1 cellular context compared by ENCODE assay signal in genomic region chr16:54040480-54040879, GRCh38.
TF ChIP-seq lines count a peak whose summit lies in the region.

No MANE protein-coding gene starts in this region.

TF ChIP-seq in HepG2, 621 proteins besides CTCF, POLR2A, EP300 and RAD21 (continued from another document and continues in another):
- no peak for TF ChIP-seq FOXP1 (IDR thresholded peaks at IDR 0.05)
- TF ChIP-seq FOXP1 (CRISPR knock-in tag; IDR thresholded peaks at IDR 0.05) = peak; percentile 32; the same call in 1 of the 2 replicates
- no peak for TF ChIP-seq ZNF768 (CRISPR knock-in tag; IDR thresholded peaks at IDR 0.05)
- TF ChIP-seq ZNF224 (CRISPR knock-in tag; IDR thresholded peaks at IDR 0.05) = no peak
- no peak for TF ChIP-seq NR2F1 (CRISPR knock-in tag; IDR thresholded peaks at IDR 0.05)
- no peak for TF ChIP-seq ZNF33A (CRISPR knock-in tag; IDR thresholded peaks at IDR 0.05; ENCODE audit: borderline replicate concordance)
- TF ChIP-seq PRDM10 (CRISPR knock-in tag; IDR thresholded peaks at IDR 0.05; ENCODE audit: low read depth) = no peak
- peak; percentile 68; the same call in 1 of the 2 replicates for TF ChIP-seq HMG20A (CRISPR knock-in tag; IDR thresholded peaks at IDR 0.05; ENCODE audit: borderline replicate concordance)
- no peak for TF ChIP-seq PRDM4 (CRISPR knock-in tag; IDR thresholded peaks at IDR 0.05; ENCODE audit: borderline replicate concordance)
- no peak for TF ChIP-seq CEBPB (IDR thresholded peaks at IDR 0.05; ENCODE audit: borderline replicate concordance, low read depth, low read length)
- peak; percentile 82 for TF ChIP-seq ETV5 (CRISPR knock-in tag; IDR thresholded peaks at IDR 0.05; ENCODE audit: borderline replicate concordance)
- TF ChIP-seq ZNF776 (CRISPR knock-in tag; IDR thresholded peaks at IDR 0.05) = no peak
- TF ChIP-seq ZNF343 (CRISPR knock-in tag; IDR thresholded peaks at IDR 0.05) = no peak
- no peak for TF ChIP-seq CCDC6 (CRISPR knock-in tag; IDR thresholded peaks at IDR 0.05)
- TF ChIP-seq MBD4 (IDR thresholded peaks at IDR 0.05; ENCODE audit: borderline replicate concordance, low read length) = no peak
- TF ChIP-seq ZNF761 (CRISPR knock-in tag; conservative IDR thresholded peaks at IDR 0.05) = no peak
- no peak for TF ChIP-seq TOPORS (CRISPR knock-in tag; IDR thresholded peaks at IDR 0.05)
- TF ChIP-seq MEIS2 (CRISPR knock-in tag; IDR thresholded peaks at IDR 0.05) = no peak
- TF ChIP-seq, protein P1, sequence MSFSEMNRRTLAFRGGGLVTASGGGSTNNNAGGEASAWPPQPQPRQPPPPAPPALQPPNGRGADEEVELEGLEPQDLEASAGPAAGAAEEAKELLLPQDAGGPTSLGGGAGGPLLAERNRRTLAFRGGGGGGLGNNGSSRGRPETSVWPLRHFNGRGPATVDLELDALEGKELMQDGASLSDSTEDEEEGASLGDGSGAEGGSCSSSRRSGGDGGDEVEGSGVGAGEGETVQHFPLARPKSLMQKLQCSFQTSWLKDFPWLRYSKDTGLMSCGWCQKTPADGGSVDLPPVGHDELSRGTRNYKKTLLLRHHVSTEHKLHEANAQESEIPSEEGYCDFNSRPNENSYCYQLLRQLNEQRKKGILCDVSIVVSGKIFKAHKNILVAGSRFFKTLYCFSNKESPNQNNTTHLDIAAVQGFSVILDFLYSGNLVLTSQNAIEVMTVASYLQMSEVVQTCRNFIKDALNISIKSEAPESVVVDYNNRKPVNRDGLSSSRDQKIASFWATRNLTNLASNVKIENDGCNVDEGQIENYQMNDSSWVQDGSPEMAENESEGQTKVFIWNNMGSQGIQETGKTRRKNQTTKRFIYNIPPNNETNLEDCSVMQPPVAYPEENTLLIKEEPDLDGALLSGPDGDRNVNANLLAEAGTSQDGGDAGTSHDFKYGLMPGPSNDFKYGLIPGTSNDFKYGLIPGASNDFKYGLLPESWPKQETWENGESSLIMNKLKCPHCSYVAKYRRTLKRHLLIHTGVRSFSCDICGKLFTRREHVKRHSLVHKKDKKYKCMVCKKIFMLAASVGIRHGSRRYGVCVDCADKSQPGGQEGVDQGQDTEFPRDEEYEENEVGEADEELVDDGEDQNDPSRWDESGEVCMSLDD (CRISPR knock-in tag; IDR thresholded peaks at IDR 0.05; ENCODE audit: borderline replicate concordance) = no peak
- no peak for TF ChIP-seq DBP (CRISPR knock-in tag; IDR thresholded peaks at IDR 0.05; ENCODE audit: not compliant biosample characterization)
- TF ChIP-seq ZNF432 (CRISPR knock-in tag; IDR thresholded peaks at IDR 0.05; ENCODE audit: borderline replicate concordance) = no peak
- no peak for TF ChIP-seq ZSCAN12 (CRISPR knock-in tag; IDR thresholded peaks at IDR 0.05)
- TF ChIP-seq, protein P2, sequence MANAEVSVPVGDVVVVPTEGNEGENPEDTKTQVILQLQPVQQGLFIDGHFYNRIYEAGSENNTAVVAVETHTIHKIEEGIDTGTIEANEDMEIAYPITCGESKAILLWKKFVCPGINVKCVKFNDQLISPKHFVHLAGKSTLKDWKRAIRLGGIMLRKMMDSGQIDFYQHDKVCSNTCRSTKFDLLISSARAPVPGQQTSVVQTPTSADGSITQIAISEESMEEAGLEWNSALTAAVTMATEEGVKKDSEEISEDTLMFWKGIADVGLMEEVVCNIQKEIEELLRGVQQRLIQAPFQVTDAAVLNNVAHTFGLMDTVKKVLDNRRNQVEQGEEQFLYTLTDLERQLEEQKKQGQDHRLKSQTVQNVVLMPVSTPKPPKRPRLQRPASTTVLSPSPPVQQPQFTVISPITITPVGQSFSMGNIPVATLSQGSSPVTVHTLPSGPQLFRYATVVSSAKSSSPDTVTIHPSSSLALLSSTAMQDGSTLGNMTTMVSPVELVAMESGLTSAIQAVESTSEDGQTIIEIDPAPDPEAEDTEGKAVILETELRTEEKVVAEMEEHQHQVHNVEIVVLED (CRISPR knock-in tag; IDR thresholded peaks at IDR 0.05; ENCODE audit: borderline replicate concordance) = no peak
- TF ChIP-seq, protein P3, sequence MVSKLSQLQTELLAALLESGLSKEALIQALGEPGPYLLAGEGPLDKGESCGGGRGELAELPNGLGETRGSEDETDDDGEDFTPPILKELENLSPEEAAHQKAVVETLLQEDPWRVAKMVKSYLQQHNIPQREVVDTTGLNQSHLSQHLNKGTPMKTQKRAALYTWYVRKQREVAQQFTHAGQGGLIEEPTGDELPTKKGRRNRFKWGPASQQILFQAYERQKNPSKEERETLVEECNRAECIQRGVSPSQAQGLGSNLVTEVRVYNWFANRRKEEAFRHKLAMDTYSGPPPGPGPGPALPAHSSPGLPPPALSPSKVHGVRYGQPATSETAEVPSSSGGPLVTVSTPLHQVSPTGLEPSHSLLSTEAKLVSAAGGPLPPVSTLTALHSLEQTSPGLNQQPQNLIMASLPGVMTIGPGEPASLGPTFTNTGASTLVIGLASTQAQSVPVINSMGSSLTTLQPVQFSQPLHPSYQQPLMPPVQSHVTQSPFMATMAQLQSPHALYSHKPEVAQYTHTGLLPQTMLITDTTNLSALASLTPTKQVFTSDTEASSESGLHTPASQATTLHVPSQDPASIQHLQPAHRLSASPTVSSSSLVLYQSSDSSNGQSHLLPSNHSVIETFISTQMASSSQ (IDR thresholded peaks at IDR 0.05; ENCODE audit: low read depth) = no peak
- TF ChIP-seq, protein P3 (CRISPR knock-in tag; IDR thresholded peaks at IDR 0.05; ENCODE audit: borderline replicate concordance) = no peak
- TF ChIP-seq HNRNPH1 (optimal IDR thresholded peaks at IDR 0.05; ENCODE audit: low read depth, low read length) = no peak
- TF ChIP-seq SOX6 (IDR thresholded peaks at IDR 0.05) = no peak
- 0 out of 2 replicates have a peak, but pooled peaks have one; percentile 17 for TF ChIP-seq SOX6 (CRISPR knock-in tag; IDR thresholded peaks at IDR 0.05)
- peak; percentile 71 for TF ChIP-seq KAT8 (CRISPR knock-in tag; IDR thresholded peaks at IDR 0.05)
- no peak for TF ChIP-seq ZNF543 (CRISPR knock-in tag; IDR thresholded peaks at IDR 0.05)
- TF ChIP-seq ZKSCAN8 (CRISPR knock-in tag; IDR thresholded peaks at IDR 0.05; ENCODE audit: borderline replicate concordance) = 0 out of 2 replicates have a peak, but pooled peaks have one; percentile 45
- TF ChIP-seq TOE1 (CRISPR knock-in tag; IDR thresholded peaks at IDR 0.05) = no peak
- TF ChIP-seq SMYD3 (CRISPR knock-in tag; IDR thresholded peaks at IDR 0.05) = no peak
- TF ChIP-seq ZFP36 (IDR thresholded peaks at IDR 0.05; ENCODE audit: borderline replicate concordance, low read depth, low read length, partially characterized antibody) = no peak
- TF ChIP-seq ATF1 (CRISPR knock-in tag; IDR thresholded peaks at IDR 0.05) = no peak
- TF ChIP-seq, protein P4, sequence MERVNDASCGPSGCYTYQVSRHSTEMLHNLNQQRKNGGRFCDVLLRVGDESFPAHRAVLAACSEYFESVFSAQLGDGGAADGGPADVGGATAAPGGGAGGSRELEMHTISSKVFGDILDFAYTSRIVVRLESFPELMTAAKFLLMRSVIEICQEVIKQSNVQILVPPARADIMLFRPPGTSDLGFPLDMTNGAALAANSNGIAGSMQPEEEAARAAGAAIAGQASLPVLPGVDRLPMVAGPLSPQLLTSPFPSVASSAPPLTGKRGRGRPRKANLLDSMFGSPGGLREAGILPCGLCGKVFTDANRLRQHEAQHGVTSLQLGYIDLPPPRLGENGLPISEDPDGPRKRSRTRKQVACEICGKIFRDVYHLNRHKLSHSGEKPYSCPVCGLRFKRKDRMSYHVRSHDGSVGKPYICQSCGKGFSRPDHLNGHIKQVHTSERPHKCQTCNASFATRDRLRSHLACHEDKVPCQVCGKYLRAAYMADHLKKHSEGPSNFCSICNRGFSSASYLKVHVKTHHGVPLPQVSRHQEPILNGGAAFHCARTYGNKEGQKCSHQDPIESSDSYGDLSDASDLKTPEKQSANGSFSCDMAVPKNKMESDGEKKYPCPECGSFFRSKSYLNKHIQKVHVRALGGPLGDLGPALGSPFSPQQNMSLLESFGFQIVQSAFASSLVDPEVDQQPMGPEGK (CRISPR knock-in tag; IDR thresholded peaks at IDR 0.05) = no peak
- no peak for TF ChIP-seq ASH2L (IDR thresholded peaks at IDR 0.05; ENCODE audit: insufficient read length, low read depth, low read length)
- TF ChIP-seq PRPF4 (IDR thresholded peaks at IDR 0.05; ENCODE audit: low read depth, low read length, poor library complexity, severe bottlenecking) = no peak
- no peak for TF ChIP-seq ZNF446 (CRISPR knock-in tag; IDR thresholded peaks at IDR 0.05)
- TF ChIP-seq GFI1 (CRISPR knock-in tag; IDR thresholded peaks at IDR 0.05; ENCODE audit: borderline replicate concordance) = no peak
- TF ChIP-seq ZNF605 (CRISPR knock-in tag; IDR thresholded peaks at IDR 0.05) = no peak
- TF ChIP-seq SKI (IDR thresholded peaks at IDR 0.05; ENCODE audit: partially characterized antibody) = no peak
- TF ChIP-seq KDM4B (CRISPR knock-in tag; IDR thresholded peaks at IDR 0.05) = no peak
- TF ChIP-seq ZFYVE20 (CRISPR knock-in tag; IDR thresholded peaks at IDR 0.05; ENCODE audit: borderline replicate concordance, low read depth) = no peak
- TF ChIP-seq KLF15 (CRISPR knock-in tag; IDR thresholded peaks at IDR 0.05; ENCODE audit: borderline replicate concordance) = no peak
- TF ChIP-seq GATA4 (IDR thresholded peaks at IDR 0.05; ENCODE audit: borderline replicate concordance, low read depth) = no peak
- peak; percentile 55; the same call in 1 of the 2 replicates for TF ChIP-seq SOX5 (CRISPR knock-in tag; IDR thresholded peaks at IDR 0.05; ENCODE audit: borderline replicate concordance)
- TF ChIP-seq NFATC3 (CRISPR knock-in tag; IDR thresholded peaks at IDR 0.05) = no peak
